4 cellular contexts compared by ENCODE assay signal in genomic region chr17:28327031-28327607, GRCh38.
A peak's percentile ranks its signal among the peaks of the same experiment; 100 is the strongest.
DNase-seq lines count a peak whose midpoint lies in the region.

No MANE protein-coding gene starts in this region.

- peaks cover 24% of the 10 kb centered on the region for H3K36me3 Mint-ChIP-seq in activated naive CD4-positive, alpha-beta T cell treated with anti-CD3 and anti-CD28 coated beads, Interleukin-2, amount 10 ng/mL, durations not matched to agents 7 days and 5 days
- H3K36me3 Mint-ChIP-seq in stimulated activated naive CD8-positive, alpha-beta T cell treated with anti-CD3 and anti-CD28 coated beads, Interleukin-15, Interleukin-2, amounts not matched to agents 100 ng/mL and 50 ng/mL, for 24 hours (ENCODE audit: low read depth): peaks cover 44% of the 10 kb centered on the region

- peaks cover 5% of the 10 kb centered on the region for H3K4me1 Mint-ChIP-seq in activated naive CD4-positive, alpha-beta T cell treated with anti-CD3 and anti-CD28 coated beads, Interleukin-2, amount 10 ng/mL, durations not matched to agents 7 days and 5 days
- peaks cover 19% of the 10 kb centered on the region for H3K4me1 Mint-ChIP-seq in stimulated activated naive CD8-positive, alpha-beta T cell treated with anti-CD3 and anti-CD28 coated beads, Interleukin-15, Interleukin-2, amounts not matched to agents 100 ng/mL and 50 ng/mL, for 24 hours (ENCODE audit: low read depth)

- H3K4me3 Mint-ChIP-seq in activated naive CD4-positive, alpha-beta T cell treated with anti-CD3 and anti-CD28 coated beads, Interleukin-2, amount 10 ng/mL, durations not matched to agents 7 days and 5 days: no peak overlapping the region
- no peak overlapping the region for H3K4me3 Mint-ChIP-seq in stimulated activated naive CD8-positive, alpha-beta T cell treated with anti-CD3 and anti-CD28 coated beads, Interleukin-15, Interleukin-2, amounts not matched to agents 100 ng/mL and 50 ng/mL, for 24 hours

- CTCF ChIA-PET in activated naive CD4-positive, alpha-beta T cell treated with anti-CD3 and anti-CD28 coated beads, Interleukin-2, amount 10 ng/mL, durations not matched to agents 7 days and 5 days (lab: Charles Lee): no interaction called here

- no peaks in the 10 kb centered on the region for H3K9me3 Mint-ChIP-seq in activated naive CD4-positive, alpha-beta T cell treated with anti-CD3 and anti-CD28 coated beads, Interleukin-2, amount 10 ng/mL, durations not matched to agents 7 days and 5 days
- no peaks in the 10 kb centered on the region for H3K9me3 Mint-ChIP-seq in stimulated activated naive CD8-positive, alpha-beta T cell treated with anti-CD3 and anti-CD28 coated beads, Interleukin-15, Interleukin-2, amounts not matched to agents 100 ng/mL and 50 ng/mL, for 24 hours

- DNase-seq in activated naive CD4-positive, alpha-beta T cell treated with Interleukin-2 at 50 U/mL for 16 hours: peak; percentile 21
- DNase-seq in activated naive CD4-positive, alpha-beta T cell treated with anti-CD3 and anti-CD28 coated beads, Interleukin-2, amount 10 ng/mL, durations not matched to agents 7 days and 5 days: no peak
- no peak for DNase-seq in NCI-H2196 (lab: John Stamatoyannopoulos, UW; ENCODE audit: unreplicated experiment)

- H3K27me3 Mint-ChIP-seq in activated naive CD4-positive, alpha-beta T cell treated with anti-CD3 and anti-CD28 coated beads, Interleukin-2, amount 10 ng/mL, durations not matched to agents 7 days and 5 days: no peaks in the 10 kb centered on the region
- H3K27me3 Mint-ChIP-seq in stimulated activated naive CD8-positive, alpha-beta T cell treated with anti-CD3 and anti-CD28 coated beads, Interleukin-15, Interleukin-2, amounts not matched to agents 100 ng/mL and 50 ng/mL, for 24 hours: no peaks in the 10 kb centered on the region

- no peak overlapping the region for H3K27ac Mint-ChIP-seq in activated naive CD4-positive, alpha-beta T cell treated with anti-CD3 and anti-CD28 coated beads, Interleukin-2, amount 10 ng/mL, durations not matched to agents 7 days and 5 days
- peak overlapping the region; percentile 45 for H3K27ac Mint-ChIP-seq in stimulated activated naive CD8-positive, alpha-beta T cell treated with anti-CD3 and anti-CD28 coated beads, Interleukin-15, Interleukin-2, amounts not matched to agents 100 ng/mL and 50 ng/mL, for 24 hours
